37 cellular contexts compared by ENCODE assay signal in genomic region chr11:19055905-19056304, GRCh38. TPM values are rescaled to one million over a fixed set of nuclear protein-coding genes. Genes with fewer than 3 reads are reported as not detected.
"Had no signal": no experiment of that assay in that cellular context is flagged by ENCODE, and none has a peak within 500 bp of the region (broad histone marks: within the 10 kb centered on the region; RNA-seq: fewer than 3 reads in every experiment).

No MANE protein-coding gene starts in this region.

- H3K4me1 Mint-ChIP-seq: activated B cell treated with CpG ODN at 0.5 μM for 24 hours, brain had no signal

- H3K27me3 ChIP-seq: ascending aorta had no signal

- H3K27ac Mint-ChIP-seq: activated B cell treated with CpG ODN at 0.5 μM for 24 hours; activated CD4-positive, alpha-beta memory T cell treated with anti-CD3 and anti-CD28 coated beads for 36 hours; activated CD4-positive, alpha-beta T cell treated with anti-CD3 and anti-CD28 coated beads, Interleukin-2, amount 10 ng/mL, durations not matched to agents 7 days and 5 days; activated CD8-positive, alpha-beta T cell treated with anti-CD3 and anti-CD28 coated beads for 36 hours; activated naive CD4-positive, alpha-beta T cell treated with anti-CD3 and anti-CD28 coated beads for 36 hours; activated naive CD4-positive, alpha-beta T cell treated with anti-CD3 and anti-CD28 coated beads, Interleukin-2, amount 50 U/mL, for 24 hours; activated naive CD8-positive, alpha-beta T cell; activated naive CD8-positive, alpha-beta T cell treated with anti-CD3 and anti-CD28 coated beads, Interleukin-2, amount 10 ng/mL, durations not matched to agents 7 days and 5 days; activated naive CD8-positive, alpha-beta T cell treated with anti-CD3 and anti-CD28 coated beads, Interleukin-2, amount 50 U/mL, for 24 hours; activated T-cell treated with anti-CD3 and anti-CD28 coated beads, Interleukin-2, amount 50 U/mL, for 72 hours; activated T-helper 1 cell treated with anti-CD3 and anti-CD28 coated beads, Interleukin-12 subunit alpha, Interleukin-12 subunit beta, Interleukin-2, Interleukin-4 antibody, amounts not matched to agents 30 ng/mL and 10 ng/mL and 1 ng/mL, durations not matched to agents 14 hours and 24 hours and 36 hours; activated T-helper 2 cell treated with anti-CD3 and anti-CD28 coated beads, Interferon-gamma antibody, Interleukin-2, Interleukin-4, amounts not matched to agents 10 μg/mL and 5 μg/mL and 100 μg/mL, durations not matched to agents 14 hours and 24 hours and 36 hours; brain; T-helper 1 cell treated with Interleukin-12 subunit alpha and Interleukin-12 subunit beta and Interleukin-4 antibody, amounts not matched to agents 30 μg/mL and 1 μg/mL, for 36 hours; T-helper 2 cell treated with Interferon-gamma antibody and Interleukin-4, amounts not matched to agents 5 μg/mL and 100 μg/mL, for 36 hours had no signal

- H3K9me3 ChIP-seq: ascending aorta had no signal

- H3K4me3 ChIP-seq: ascending aorta, cardiac muscle cell had no signal

- H3K9me3 Mint-ChIP-seq: activated CD4-positive, alpha-beta memory T cell treated with anti-CD3 and anti-CD28 coated beads for 36 hours; activated naive CD8-positive, alpha-beta T cell treated with anti-CD3 and anti-CD28 coated beads, Interleukin-2, amount 10 ng/mL, durations not matched to agents 7 days and 5 days; activated T-helper 1 cell treated with anti-CD3 and anti-CD28 coated beads, Interleukin-12 subunit alpha, Interleukin-12 subunit beta, Interleukin-2, Interleukin-4 antibody, amounts not matched to agents 30 ng/mL and 10 ng/mL and 1 ng/mL, durations not matched to agents 14 hours and 24 hours and 36 hours; central memory CD8-positive, alpha-beta T cell had no signal

- H3K4me3 Mint-ChIP-seq: activated B cell treated with CpG ODN at 0.5 μM for 24 hours; activated CD4-positive, alpha-beta memory T cell treated with anti-CD3 and anti-CD28 coated beads for 36 hours; activated CD4-positive, alpha-beta T cell treated with anti-CD3 and anti-CD28 coated beads, Interleukin-2, amount 10 ng/mL, durations not matched to agents 7 days and 5 days; activated CD8-positive, alpha-beta T cell treated with anti-CD3 and anti-CD28 coated beads for 36 hours; activated naive CD4-positive, alpha-beta T cell treated with anti-CD3 and anti-CD28 coated beads for 36 hours; activated naive CD4-positive, alpha-beta T cell treated with anti-CD3 and anti-CD28 coated beads, Interleukin-2, amount 50 U/mL, for 24 hours; activated naive CD8-positive, alpha-beta T cell; activated naive CD8-positive, alpha-beta T cell treated with anti-CD3 and anti-CD28 coated beads, Interleukin-2, amount 10 ng/mL, durations not matched to agents 7 days and 5 days; activated naive CD8-positive, alpha-beta T cell treated with anti-CD3 and anti-CD28 coated beads, Interleukin-2, amount 50 U/mL, for 24 hours; activated T-cell treated with anti-CD3 and anti-CD28 coated beads, Interleukin-2, amount 50 U/mL, for 4 hours; activated T-cell treated with anti-CD3 and anti-CD28 coated beads, Interleukin-2, amount 50 U/mL, for 72 hours; activated T-helper 1 cell treated with anti-CD3 and anti-CD28 coated beads, Interleukin-12 subunit alpha, Interleukin-12 subunit beta, Interleukin-2, Interleukin-4 antibody, amounts not matched to agents 30 ng/mL and 10 ng/mL and 1 ng/mL, durations not matched to agents 14 hours and 24 hours and 36 hours; brain; central memory CD8-positive, alpha-beta T cell; T-helper 1 cell treated with Interleukin-12 subunit alpha and Interleukin-12 subunit beta and Interleukin-4 antibody, amounts not matched to agents 30 μg/mL and 1 μg/mL, for 36 hours; T-helper 2 cell treated with Interferon-gamma antibody and Interleukin-4, amounts not matched to agents 5 μg/mL and 100 μg/mL, for 36 hours had no signal

- DNase-seq: activated B cell treated with CpG ODN at 0.5 μM for 24 hours; activated CD4-positive, alpha-beta memory T cell treated with anti-CD3 and anti-CD28 coated beads for 36 hours; activated CD4-positive, alpha-beta T cell treated with anti-CD3 and anti-CD28 coated beads for 4 hours; activated CD4-positive, alpha-beta T cell treated with anti-CD3 and anti-CD28 coated beads, Interleukin-2, amount 10 ng/mL, durations not matched to agents 7 days and 5 days; activated CD4-positive, CD25-positive, alpha-beta regulatory T cell treated with anti-CD3 and anti-CD28 coated beads, Interleukin-2, amount 50 U/mL, for 72 hours; activated CD8-positive, alpha-beta memory T cell treated with anti-CD3 and anti-CD28 coated beads, Interleukin-2, amount 50 U/mL, for 4 hours; activated CD8-positive, alpha-beta T cell treated with anti-CD3 and anti-CD28 coated beads for 36 hours; activated effector memory CD4-positive, alpha-beta T cell treated with Interleukin-2 at 50 U/mL for 16 hours; activated gamma-delta T cell; activated naive CD4-positive, alpha-beta T cell treated with anti-CD3 and anti-CD28 coated beads for 36 hours; activated naive CD8-positive, alpha-beta T cell treated with anti-CD3 and anti-CD28 coated beads, Interleukin-2, amount 10 ng/mL, durations not matched to agents 7 days and 5 days; activated naive CD8-positive, alpha-beta T cell treated with anti-CD3 and anti-CD28 coated beads, Interleukin-2, amount 50 U/mL, for 24 hours; activated T-cell treated with anti-CD3 and anti-CD28 coated beads for 4 hours; activated T-cell treated with anti-CD3 and anti-CD28 coated beads, Interleukin-2, amount 50 U/mL, for 1 hour; activated T-cell treated with anti-CD3 and anti-CD28 coated beads, Interleukin-2, amount 50 U/mL, for 4 hours; activated T-cell treated with anti-CD3 and anti-CD28 coated beads, Interleukin-2, amount 50 U/mL, for 72 hours; amygdala; anterior cingulate cortex; caudate nucleus; cerebellar nuclear complex; SW 1271; T-helper 1 cell; T-helper 2 cell; T-helper 9 cell had no signal

- H3K27ac ChIP-seq: ascending aorta, cardiac muscle cell, VCaP had no signal

- H3K36me3 Mint-ChIP-seq: activated CD4-positive, alpha-beta memory T cell treated with anti-CD3 and anti-CD28 coated beads for 36 hours; activated naive CD4-positive, alpha-beta T cell treated with anti-CD3 and anti-CD28 coated beads, Interleukin-2, amount 50 U/mL, for 24 hours; activated naive CD8-positive, alpha-beta T cell; activated naive CD8-positive, alpha-beta T cell treated with anti-CD3 and anti-CD28 coated beads, Interleukin-2, amount 10 ng/mL, durations not matched to agents 7 days and 5 days; brain had no signal

- H3K27me3 Mint-ChIP-seq: activated B cell treated with CpG ODN at 0.5 μM for 24 hours; activated CD4-positive, alpha-beta memory T cell treated with anti-CD3 and anti-CD28 coated beads for 36 hours; activated naive CD4-positive, alpha-beta T cell treated with anti-CD3 and anti-CD28 coated beads, Interleukin-2, amount 50 U/mL, for 24 hours; central memory CD8-positive, alpha-beta T cell had no signal

- H3K36me3 ChIP-seq: ascending aorta, cardiac muscle cell had no signal

- ATAC-seq: activated CD8-positive, alpha-beta T cell treated with anti-CD3 and anti-CD28 coated beads for 36 hours; activated naive CD8-positive, alpha-beta T cell treated with anti-CD3 and anti-CD28 coated beads, Interleukin-2, amount 50 U/mL, for 24 hours; activated T-cell treated with anti-CD3 and anti-CD28 coated beads, Interleukin-2, amount 50 U/mL, for 4 hours; activated T-cell treated with anti-CD3 and anti-CD28 coated beads, Interleukin-2, amount 50 U/mL, for 72 hours had no signal

- H3K4me1 ChIP-seq: ascending aorta had no signal

RNA-seq across cellular contexts. Expression of gene MRGPRX2, which starts 4.6 kb away (rescaled TPM):
- total RNA-seq: activated B cell treated with CpG ODN at 0.5 μM for 24 hours; activated CD4-positive, alpha-beta memory T cell treated with anti-CD3 and anti-CD28 coated beads for 36 hours; activated CD4-positive, alpha-beta T cell treated with anti-CD3 and anti-CD28 coated beads, Interleukin-2, amount 10 ng/mL, durations not matched to agents 7 days and 5 days; activated CD8-positive, alpha-beta memory T cell treated with anti-CD3 and anti-CD28 coated beads for 36 hours; activated CD8-positive, alpha-beta T cell treated with anti-CD3 and anti-CD28 coated beads for 36 hours; activated naive CD4-positive, alpha-beta T cell treated with anti-CD3 and anti-CD28 coated beads for 36 hours; activated naive CD8-positive, alpha-beta T cell treated with anti-CD3 and anti-CD28 coated beads, Interleukin-2, amount 10 ng/mL, durations not matched to agents 7 days and 5 days; activated T-cell treated with anti-CD3 and anti-CD28 coated beads, Interleukin-2, amount 50 U/mL, for 4 hours; activated T-helper 2 cell treated with anti-CD3 and anti-CD28 coated beads, Interferon-gamma antibody, Interleukin-2, Interleukin-4, amounts not matched to agents 10 μg/mL and 5 μg/mL and 100 μg/mL, durations not matched to agents 14 hours and 24 hours and 36 hours; ascending aorta; bronchial epithelial cell; cardiac muscle cell had no signal
- polyA plus RNA-seq: cardiac muscle cell had no signal
